8 cellular contexts compared by ENCODE assay signal in genomic region chr9:123927625-123928308, GRCh38. TPM values are rescaled to one million over a fixed set of nuclear protein-coding genes. Genes with fewer than 3 reads are reported as not detected.
DNase-seq lines count a peak whose midpoint lies in the region; ATAC-seq and TF ChIP-seq lines count a peak whose summit lies in the region.

No MANE protein-coding gene starts in this region.

- no peak for TF ChIP-seq CTCF in heart right ventricle (IDR thresholded peaks at IDR 0.05)
- TF ChIP-seq CTCF in RWPE2 (IDR thresholded peaks at IDR 0.05; ENCODE audit: poor library complexity, severe bottlenecking): no peak
- TF ChIP-seq CTCF in upper lobe of right lung (IDR thresholded peaks at IDR 0.05): no peak

- H3K27me3 ChIP-seq in heart right ventricle (no peaks in the 10 kb centered on the region), RWPE2 (ENCODE audit: insufficient read depth, poor library complexity, severe bottlenecking) (no peaks in the 10 kb centered on the region), upper lobe of right lung (peaks cover 8% of the 10 kb centered on the region)

- H3K4me3 ChIP-seq in heart right ventricle (peak overlapping the region in 5 of 10 donors; percentile 3 to 94 (median 66)), RWPE2 (ENCODE audit: severe bottlenecking) (no peak overlapping the region), upper lobe of right lung (peak overlapping the region; percentile 3)

- peak; percentile 2 for ATAC-seq in Right ventricle myocardium superior (ENCODE audit: poor library complexity)
- ATAC-seq in heart right ventricle: no peak
- no peak for ATAC-seq in RWPE2 (ENCODE audit: low read depth)
- ATAC-seq in upper lobe of right lung: peak; percentile 28

- H3K27ac ChIP-seq in heart right ventricle: peak overlapping the region in 2 of 10 donors; percentile 73 to 80
- H3K27ac ChIP-seq in RWPE2 (ENCODE audit: poor library complexity, severe bottlenecking): peak overlapping the region; percentile 86
- no peak overlapping the region for H3K27ac ChIP-seq in upper lobe of right lung

- intact Hi-C loops in Right ventricle myocardium superior (cut with DNase I): no loop called here
- intact Hi-C loops in heart right ventricle (cut with DNase I): loop anchor here in 4 of 10 donors (5.0 to 10.0 kb wide), 4 partner anchors 60 to 183 kb away; no protein-coding TSS in a partner anchor
- intact Hi-C loops in upper lobe of right lung (cut with DNase I): loop anchor here (5.0 kb wide), 1 partner anchor 385 kb away; no protein-coding TSS in a partner anchor

- 85 to 89% methylated on average over 3 of the region's 3 CpGs for WGBS in heart right ventricle, 2 donors

- H3K36me3 ChIP-seq in heart right ventricle (no peaks in the 10 kb centered on the region), RWPE2 (ENCODE audit: low read depth) (no peaks in the 10 kb centered on the region), upper lobe of right lung (no peaks in the 10 kb centered on the region)

- DNase-seq in Right ventricle myocardium superior (no peak), heart right ventricle (no peak), RWPE2 (ENCODE audit: low spot score) (no peak), germinal center (ENCODE audit: low spot score) (peak; percentile 35), upper lobe of right lung (no peak), HPDE6-E6E7 (ENCODE audit: extremely low spot score) (no peak), anterior cingulate cortex (lab: John Stamatoyannopoulos, UW) (no peak)
- no peak for DNase-seq in stimulated activated CD4-positive, alpha-beta T cell treated with anti-CD3 and anti-CD28 coated beads, Interleukin-2, amount 100 ng/mL, for 24 hours

- H3K9me3 ChIP-seq in heart right ventricle (peaks cover 0 to 9% (median 0%) of the 10 kb centered on the region in 11 donors), RWPE2 (ENCODE audit: severe bottlenecking) (no peaks in the 10 kb centered on the region), upper lobe of right lung (no peaks in the 10 kb centered on the region)

- H3K4me1 ChIP-seq in heart right ventricle (peaks cover 0 to 54% (median 35%) of the 10 kb centered on the region in 9 donors), RWPE2 (ENCODE audit: insufficient read depth, poor library complexity, severe bottlenecking) (peaks cover 29% of the 10 kb centered on the region), upper lobe of right lung (peaks cover 40% of the 10 kb centered on the region)

RNA-seq across cellular contexts. Expression of gene DENND1A, which starts 2.2 kb away (rescaled TPM):
- total RNA-seq in Right ventricle myocardium superior (12.6 TPM), heart right ventricle (10 to 100 TPM; 11.2 to 19.6 (median 12.6) TPM), upper lobe of right lung (15.4 TPM)
- 10 to 100 TPM in 1 of 2 donors, 1 to 10 TPM in 1; 7.3 to 10.5 TPM for polyA plus RNA-seq in heart right ventricle

Comparison
In these comparisons a context has a peak if more than half of its experiments do, and no peak if none do; other contexts are left out.
1. ATAC-seq: peak in Right ventricle myocardium superior (single experiment) and upper lobe of right lung (single experiment); none in heart right ventricle (0 of 8) and RWPE2 (single experiment).